15 cellular contexts compared by ENCODE assay signal in genomic region chr6:56684342-56685101, GRCh38. TPM values are rescaled to one million over a fixed set of nuclear protein-coding genes. Genes with fewer than 3 reads are reported as not detected.
DNase-seq lines count a peak whose midpoint lies in the region; ATAC-seq and TF ChIP-seq lines count a peak whose summit lies in the region.
"Had no signal": no experiment of that assay in that cellular context is flagged by ENCODE, and none has a peak within 500 bp of the region (broad histone marks: within the 10 kb centered on the region; RNA-seq: fewer than 3 reads in every experiment).

No MANE protein-coding gene starts in this region.

- H3K4me3 Mint-ChIP-seq in osteocyte (ENCODE audit: unreplicated experiment): no peak overlapping the region
- no peak overlapping the region for H3K4me3 Mint-ChIP-seq in activated CD8-positive, alpha-beta memory T cell treated with anti-CD3 and anti-CD28 coated beads, Interleukin-2, amount 10 ng/mL, durations not matched to agents 7 days and 5 days
- H3K4me3 Mint-ChIP-seq: activated T-cell treated with anti-CD3 and anti-CD28 coated beads, Interleukin-2, amount 50 U/mL, for 4 hours; stimulated activated naive CD8-positive, alpha-beta T cell treated with anti-CD3 and anti-CD28 coated beads, Interleukin-15, amount 100 ng/mL, for 72 hours had no signal

- intact Hi-C loops in left ventricle myocardium superior (cut with micrococcal nuclease): no loop called here
- intact Hi-C loops in Right ventricle myocardium inferior (cut with DNase I): no loop called here

- H3K27ac Mint-ChIP-seq in osteocyte (ENCODE audit: unreplicated experiment): peak overlapping the region; percentile 84
- no peak overlapping the region for H3K27ac Mint-ChIP-seq in activated CD8-positive, alpha-beta memory T cell treated with anti-CD3 and anti-CD28 coated beads, Interleukin-2, amount 10 ng/mL, durations not matched to agents 7 days and 5 days
- H3K27ac Mint-ChIP-seq: stimulated activated naive CD8-positive, alpha-beta T cell treated with anti-CD3 and anti-CD28 coated beads, Interleukin-15, amount 100 ng/mL, for 72 hours had no signal

- no peak for TF ChIP-seq CTCF in coronary artery (IDR thresholded peaks at IDR 0.05)
- no peak for TF ChIP-seq CTCF in osteocyte (IDR thresholded peaks at IDR 0.05)

- H3K27me3 Mint-ChIP-seq in osteocyte (ENCODE audit: unreplicated experiment): no peaks in the 10 kb centered on the region
- peaks cover 6% of the 10 kb centered on the region for H3K27me3 Mint-ChIP-seq in activated CD8-positive, alpha-beta memory T cell treated with anti-CD3 and anti-CD28 coated beads, Interleukin-2, amount 10 ng/mL, durations not matched to agents 7 days and 5 days
- H3K27me3 Mint-ChIP-seq: stimulated activated naive CD8-positive, alpha-beta T cell treated with anti-CD3 and anti-CD28 coated beads, Interleukin-15, amount 100 ng/mL, for 72 hours had no signal

- peaks cover 4% of the 10 kb centered on the region for H3K36me3 Mint-ChIP-seq in osteocyte (ENCODE audit: unreplicated experiment)
- no peaks in the 10 kb centered on the region for H3K36me3 Mint-ChIP-seq in activated CD8-positive, alpha-beta memory T cell treated with anti-CD3 and anti-CD28 coated beads, Interleukin-2, amount 10 ng/mL, durations not matched to agents 7 days and 5 days

- peak; percentile 36 for ATAC-seq in left ventricle myocardium superior
- ATAC-seq in Right ventricle myocardium inferior: no peak
- ATAC-seq in activated CD8-positive, alpha-beta memory T cell treated with anti-CD3 and anti-CD28 coated beads, Interleukin-2, amount 10 ng/mL, durations not matched to agents 7 days and 5 days: no peak
- ATAC-seq: activated T-cell treated with anti-CD3 and anti-CD28 coated beads, Interleukin-2, amount 50 U/mL, for 4 hours; stimulated activated naive CD8-positive, alpha-beta T cell treated with anti-CD3 and anti-CD28 coated beads, Interleukin-15, amount 100 ng/mL, for 72 hours had no signal

- CTCF ChIA-PET in activated CD8-positive, alpha-beta memory T cell treated with anti-CD3 and anti-CD28 coated beads, Interleukin-2, amount 10 ng/mL, durations not matched to agents 7 days and 5 days (lab: Charles Lee): no interaction called here

- H3K27ac ChIP-seq in coronary artery: peak overlapping the region; percentile 51 to 61

- DNase-seq in left ventricle myocardium superior (no peak), Right ventricle myocardium inferior (ENCODE audit: missing footprints) (no peak), coronary artery (ENCODE audit: low spot score) (no peak), osteocyte (ENCODE audit: extremely low spot score, unreplicated experiment) (no peak), hypothalamus (lab: John Stamatoyannopoulos, UW) (no peak), NAMALWA (ENCODE audit: low spot score) (no peak), COR-L47 (lab: John Stamatoyannopoulos, UW) (no peak)
- no peak for DNase-seq in activated CD8-positive, alpha-beta memory T cell treated with anti-CD3 and anti-CD28 coated beads, Interleukin-2, amount 10 ng/mL, durations not matched to agents 7 days and 5 days
- DNase-seq: activated T-cell treated with anti-CD3 and anti-CD28 coated beads, Interleukin-2, amount 50 U/mL, for 4 hours; MM.1S; occipital lobe; SHP77 treated with DMSO at 0.1 percent for 48 hours; stimulated activated CD4-positive, alpha-beta T cell treated with anti-CD3 and anti-CD28 coated beads, Interleukin-12 subunit alpha, Interleukin-12 subunit beta, amount 100 ng/mL, for 4 hours; stimulated activated naive CD8-positive, alpha-beta T cell treated with anti-CD3 and anti-CD28 coated beads, Interleukin-15, amount 100 ng/mL, for 72 hours; T-helper 9 cell had no signal

- H3K4me1 Mint-ChIP-seq in osteocyte (ENCODE audit: unreplicated experiment): peaks cover 36% of the 10 kb centered on the region
- H3K4me1 Mint-ChIP-seq in activated CD8-positive, alpha-beta memory T cell treated with anti-CD3 and anti-CD28 coated beads, Interleukin-2, amount 10 ng/mL, durations not matched to agents 7 days and 5 days: no peaks in the 10 kb centered on the region
- H3K4me1 Mint-ChIP-seq: stimulated activated naive CD8-positive, alpha-beta T cell treated with anti-CD3 and anti-CD28 coated beads, Interleukin-15, amount 100 ng/mL, for 72 hours had no signal

- H3K4me3 ChIP-seq in coronary artery: no peak overlapping the region

- no peaks in the 10 kb centered on the region for H3K9me3 Mint-ChIP-seq in osteocyte (ENCODE audit: unreplicated experiment)
- no peaks in the 10 kb centered on the region for H3K9me3 Mint-ChIP-seq in activated CD8-positive, alpha-beta memory T cell treated with anti-CD3 and anti-CD28 coated beads, Interleukin-2, amount 10 ng/mL, durations not matched to agents 7 days and 5 days (ENCODE audit: low read depth)
- H3K9me3 Mint-ChIP-seq: activated T-cell treated with anti-CD3 and anti-CD28 coated beads, Interleukin-2, amount 50 U/mL, for 4 hours; stimulated activated naive CD8-positive, alpha-beta T cell treated with anti-CD3 and anti-CD28 coated beads, Interleukin-15, amount 100 ng/mL, for 72 hours had no signal

RNA-seq across cellular contexts. Expression of gene DST, which starts 41.8 kb away (rescaled TPM):
- total RNA-seq in left ventricle myocardium superior (225 TPM), Right ventricle myocardium inferior (243 TPM), osteocyte (240 and 243 TPM in 2 replicates)
- 1 to 10 TPM; 4.0 to 4.3 TPM for total RNA-seq in activated CD8-positive, alpha-beta memory T cell treated with anti-CD3 and anti-CD28 coated beads, Interleukin-2, amount 10 ng/mL, durations not matched to agents 7 days and 5 days

Comparison
In these comparisons a context has a peak if more than half of its experiments do, and no peak if none do; other contexts are left out.
1. RNA of gene DST, which starts 41.8 kb away (total RNA-seq): 243 TPM in Right ventricle myocardium inferior (single experiment), 240 to 243 TPM in osteocyte and 225 TPM in left ventricle myocardium superior (single experiment); 4.0 to 4.3 TPM in activated CD8-positive, alpha-beta memory T cell treated with anti-CD3 and anti-CD28 coated beads, Interleukin-2, amount 10 ng/mL, durations not matched to agents 7 days and 5 days; every median in the first group is over 10 times any median in the second.